9 cellular contexts compared by ENCODE assay signal in the genomic region with DNA sequence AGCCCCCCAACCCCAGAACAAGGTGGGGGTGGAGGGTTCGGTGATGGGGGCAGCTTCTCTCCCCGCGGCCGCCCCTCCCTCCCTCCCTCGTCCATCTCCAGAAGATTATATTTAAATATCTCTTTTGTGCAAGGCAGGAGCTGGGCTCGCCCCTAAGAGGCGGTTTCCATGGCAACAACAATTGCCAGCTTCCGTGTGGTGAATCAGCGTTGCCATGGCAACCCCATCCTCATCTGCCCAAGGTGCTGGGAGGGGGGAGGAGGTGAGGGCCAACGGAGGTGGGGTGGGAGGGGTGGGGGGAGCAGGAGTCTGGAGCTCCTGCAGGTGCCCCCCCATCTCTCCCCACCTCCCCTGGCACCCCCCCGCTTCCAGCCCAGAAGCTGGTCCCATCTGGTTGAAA. TPM values are rescaled to one million over a fixed set of nuclear protein-coding genes. Genes with fewer than 3 reads are reported as not detected.
DNase-seq lines count a peak whose midpoint lies in the region; ATAC-seq, FAIRE-seq and TF ChIP-seq lines count a peak whose summit lies in the region.
"Had no signal": no experiment of that assay in that cellular context is flagged by ENCODE, and none has a peak within 500 bp of the region (broad histone marks: within the 10 kb centered on the region; RNA-seq: fewer than 3 reads in every experiment).

No MANE protein-coding gene starts in this region.

- peaks cover 5% of the 10 kb centered on the region for H3K9me3 Mint-ChIP-seq in stimulated activated memory B cell treated with anti-CD40 and anti-IgM and Interleukin-4, amounts not matched to agents 10 μg/mL and 1 μg/mL and 100 μg/mL, for 72 hours

- no peak for TF ChIP-seq RAD21 in HepG2 (CRISPR knock-in tag; IDR thresholded peaks at IDR 0.05)

- TF ChIP-seq POLR2A in HepG2 (IDR thresholded peaks at IDR 0.05; ENCODE audit: insufficient read depth in 1 of 2, low read depth in 2 of 2, low read length in 2 of 2) (no peak), right lobe of liver (IDR thresholded peaks at IDR 0.05) (no peak), sigmoid colon (IDR thresholded peaks at IDR 0.05) (no peak)

- H3K9ac ChIP-seq in HepG2 (ENCODE audit: insufficient read depth, low read depth, low read length): no peak overlapping the region

- H3K27me3 ChIP-seq in HepG2 (ENCODE audit: control insufficient read depth in 1 of 2, insufficient read depth in 2 of 2, low read length in 2 of 2) (peaks cover 5 to 39% of the 10 kb centered on the region in 2 experiments; a peak in 4 of 5 replicates), right lobe of liver (peaks cover 0 to 8% of the 10 kb centered on the region in 2 donors), SJCRH30 (peaks cover 5% of the 10 kb centered on the region; the same call in 1 of the 2 replicates), sigmoid colon (peaks cover 22 to 86% (median 69%) of the 10 kb centered on the region in 3 donors)

- CTCF ChIA-PET in HepG2 (lab: Yijun Ruan, JAX; ENCODE audit: low intra/inter-chr PET ratio, low total read pairs): no interaction called here

- H3K4me1 ChIP-seq in HepG2 (ENCODE audit: insufficient read depth, low read length) (peaks cover 9% of the 10 kb centered on the region), right lobe of liver (no peaks in the 10 kb centered on the region), SJCRH30 (no peaks in the 10 kb centered on the region), sigmoid colon (peaks cover 0 to 10% (median 7%) of the 10 kb centered on the region in 4 donors)

- H2AFZ ChIP-seq in HepG2 (ENCODE audit: low read length): no peak overlapping the region

- no peak overlapping the region for H3K27ac Mint-ChIP-seq in stimulated activated memory B cell treated with anti-CD40 and anti-IgM and Interleukin-4, amounts not matched to agents 10 μg/mL and 1 μg/mL and 100 μg/mL, for 72 hours

- intact Hi-C loops in HepG2 (cut with micrococcal nuclease; ENCODE audit: unreplicated experiment): no loop called here
- intact Hi-C loops in right lobe of liver (cut with DNase I): no loop called here
- intact Hi-C loops in sigmoid colon (cut with DNase I): no loop called here

- H3K4me3 ChIP-seq in HepG2 (replicated peaks in 1 of 3; ENCODE audit: insufficient read depth in 1 of 3, low read depth in 2 of 3, low read length in 3 of 3) (no peak overlapping the region), right lobe of liver (no peak overlapping the region), SJCRH30 (no peak overlapping the region), sigmoid colon (no peak overlapping the region)
- H3K4me3 ChIP-seq: SJSA1 had no signal

- peak; percentile 43 for DNase-seq in HepG2 (ENCODE audit: low spot score)
- no peak for DNase-seq in right lobe of liver
- peak; percentile 47 to 58 for DNase-seq in SJCRH30
- peak; percentile 94 for DNase-seq in cerebellar cortex (ENCODE audit: low spot score)
- DNase-seq in stimulated activated CD4-positive, alpha-beta T cell treated with anti-CD3 and anti-CD28 coated beads, Interleukin-2, amount 100 ng/mL, for 4 hours (ENCODE audit: low read depth): peak; percentile 61
- no peak for DNase-seq in NOMO-1 treated with DMSO at 0.1 percent for 48 hours (lab: John Stamatoyannopoulos, UW; ENCODE audit: unreplicated experiment)
- DNase-seq in sigmoid colon: no peak

- no peaks in the 10 kb centered on the region for H3K79me2 ChIP-seq in HepG2 (ENCODE audit: insufficient read depth, low read length)

- 7% methylated on average over 5 of the region's 11 CpGs for WGBS in HepG2 (ENCODE audit: low lambda C conversion rate)
- 0% methylated on average over 8 of the region's 11 CpGs for WGBS in right lobe of liver (ENCODE audit: insufficient coverage, low coverage, low lambda C conversion rate, missing lambda C conversion rate)
- whole genome bisulfite sequencing in sigmoid colon, 2 donors: 15 to 22% methylated on average over 11 of the region's 11 CpGs

- no TSS peak for BruUV-seq in HepG2 (replicated peaks; lab: Mats Ljungman, UMichigan)

- no peak overlapping the region for H3K4me2 ChIP-seq in HepG2 (ENCODE audit: low read depth, low read length)

- no peak for TF ChIP-seq CTCF in HepG2 (CRISPR knock-in tag; IDR thresholded peaks at IDR 0.05)
- no peak for TF ChIP-seq CTCF in right lobe of liver (IDR thresholded peaks at IDR 0.05)
- no peak for TF ChIP-seq CTCF in sigmoid colon (IDR thresholded peaks at IDR 0.05)

- H4K20me1 ChIP-seq in HepG2 (ENCODE audit: insufficient read depth, low read length): no peaks in the 10 kb centered on the region

- H3K36me3 Mint-ChIP-seq in stimulated activated memory B cell treated with anti-CD40 and anti-IgM and Interleukin-4, amounts not matched to agents 10 μg/mL and 1 μg/mL and 100 μg/mL, for 72 hours: no peaks in the 10 kb centered on the region

- POLR2A ChIA-PET in HepG2 (lab: Yijun Ruan, JAX): no interaction called here

- H3K27ac ChIP-seq in HepG2 (ENCODE audit: extremely low read length, insufficient read depth, low read length) (no peak overlapping the region), right lobe of liver (no peak overlapping the region), SJCRH30 (no peak overlapping the region), sigmoid colon (no peak overlapping the region)
- H3K27ac ChIP-seq: SJSA1 had no signal

- H3K27me3 Mint-ChIP-seq in stimulated activated memory B cell treated with anti-CD40 and anti-IgM and Interleukin-4, amounts not matched to agents 10 μg/mL and 1 μg/mL and 100 μg/mL, for 72 hours: peaks cover 95% of the 10 kb centered on the region

- in situ Hi-C loops in HepG2 (cut with HindIII; ENCODE audit: extremely low pct_ligation_motif_present, low pct_unique_long_range_greater_than_20kb): no loop called here

- TF ChIP-seq EP300 in HepG2 (IDR thresholded peaks at IDR 0.05; ENCODE audit: low read depth in 2 of 2, low read length in 2 of 2) (no peak), HepG2 (CRISPR knock-in tag; IDR thresholded peaks at IDR 0.05; ENCODE audit: borderline replicate concordance) (no peak), sigmoid colon (IDR thresholded peaks at IDR 0.05) (no peak)

- ATAC-seq in HepG2 (no peak), right lobe of liver (no peak)
- no peak for ATAC-seq in stimulated activated memory B cell treated with anti-CD40 and anti-IgM and Interleukin-4, amounts not matched to agents 10 μg/mL and 1 μg/mL and 100 μg/mL, for 72 hours

- H3K4me3 Mint-ChIP-seq in stimulated activated memory B cell treated with anti-CD40 and anti-IgM and Interleukin-4, amounts not matched to agents 10 μg/mL and 1 μg/mL and 100 μg/mL, for 72 hours: no peak overlapping the region

- H3K4me1 Mint-ChIP-seq in stimulated activated memory B cell treated with anti-CD40 and anti-IgM and Interleukin-4, amounts not matched to agents 10 μg/mL and 1 μg/mL and 100 μg/mL, for 72 hours: peaks cover 11% of the 10 kb centered on the region

- FAIRE-seq in HepG2 (lab: Jason Lieb, UNC): no peak

- no peaks in the 10 kb centered on the region for H3K9me3 ChIP-seq in HepG2 (ENCODE audit: low read length)
- no peaks in the 10 kb centered on the region for H3K9me3 ChIP-seq in right lobe of liver
- H3K9me3 ChIP-seq in SJCRH30 (replicated peaks): no peaks in the 10 kb centered on the region
- peaks cover 0 to 6% (median 5%) of the 10 kb centered on the region in 4 donors for H3K9me3 ChIP-seq in sigmoid colon
- H3K9me3 ChIP-seq: SJSA1 had no signal

- H3K36me3 ChIP-seq in HepG2 (replicated peaks in 1 of 2; ENCODE audit: control insufficient read depth in 1 of 2, insufficient read depth in 2 of 2, low read length in 2 of 2) (no peaks in the 10 kb centered on the region), right lobe of liver (no peaks in the 10 kb centered on the region), SJCRH30 (no peaks in the 10 kb centered on the region), sigmoid colon (no peaks in the 10 kb centered on the region)
- H3K36me3 ChIP-seq: SJSA1 had no signal

TF ChIP-seq in HepG2, 621 proteins besides CTCF, POLR2A, EP300 and RAD21 (continues in another document):
- 0 out of 2 replicates have a peak, but pooled peaks have one; percentile 16 for TF ChIP-seq FOSL2 (CRISPR knock-in tag; IDR thresholded peaks at IDR 0.05)

RNA-seq across cellular contexts. Expression of a gene that starts 46.4 kb away (rescaled TPM):
- 0.14 and 0.31 TPM in 2 replicates for total RNA-seq in HepG2 (2016; rRNA removed; fragmentation: Illumina TruSeq; extraction: Trizol)
- 0.35 TPM in 1 of 2 replicates, not detected in the other for total RNA-seq in HepG2 (2016; cell fraction: cytosol; rRNA removed; fragmentation: Illumina TruSeq; extraction: Trizol; ENCODE audit: low read depth)
- total RNA-seq in HepG2 (2016; cell fraction: insoluble cytoplasmic fraction; rRNA removed; fragmentation: Illumina TruSeq; extraction: Trizol): 0.16 and 0.30 TPM in 2 replicates
- 0.12 and 0.28 TPM in 2 replicates for total RNA-seq in HepG2 (2016; cell fraction: membrane; rRNA removed; fragmentation: Illumina TruSeq; extraction: Trizol)
- 0.66 and 0.68 TPM in 2 replicates for total RNA-seq in HepG2 (2016; cell fraction: nucleus; rRNA removed; fragmentation: Illumina TruSeq; extraction: Trizol)
- 0.84 and 0.91 TPM in 2 replicates for polyA plus RNA-seq in HepG2 (2011; rRNA removed)
- 0.23 and 0.43 TPM in 2 replicates for polyA plus RNA-seq in HepG2 (2011; cell fraction: cytosol; rRNA removed)
- polyA plus RNA-seq in HepG2 (2011; cell fraction: nucleus; rRNA removed): 3.4 and 3.5 TPM in 2 replicates
- polyA plus RNA-seq in HepG2 (2012): 2.1 and 2.4 TPM in 2 replicates
- 0.07 and 0.20 TPM in 2 replicates for polyA plus RNA-seq in HepG2 (2016; cell fraction: cytosol; fragmentation: Illumina TruSeq; extraction: Trizol; ENCODE audit: low read depth)
- polyA plus RNA-seq in HepG2 (2016; cell fraction: insoluble cytoplasmic fraction; fragmentation: Illumina TruSeq; extraction: Trizol; ENCODE audit: low read depth): 0.19 and 0.47 TPM in 2 replicates
- polyA plus RNA-seq in HepG2 (2016; cell fraction: membrane; fragmentation: Illumina TruSeq; extraction: Trizol; ENCODE audit: low read depth): 0.15 and 0.30 TPM in 2 replicates
- polyA plus RNA-seq in HepG2 (2016; cell fraction: nucleus; fragmentation: Illumina TruSeq; extraction: Trizol; ENCODE audit: insufficient read depth, low read depth): 1.6 and 1.9 TPM in 2 replicates
- polyA minus RNA-seq in HepG2 (2011; rRNA and poly(A)+ RNA removed; ENCODE audit: low replicate concordance): 0.44 and 0.56 TPM in 2 replicates
- polyA minus RNA-seq in HepG2 (2011; cell fraction: cytosol; rRNA and poly(A)+ RNA removed): 0.40 TPM in 1 of 2 replicates, not detected in the other
- 0.75 and 0.77 TPM in 2 replicates for polyA minus RNA-seq in HepG2 (2011; cell fraction: nucleus; rRNA and poly(A)+ RNA removed)
- 1 to 10 TPM in 1 of 6 experiments, under 1 TPM in 5; 0.07 to 1.6 (median 0.34) TPM for total RNA-seq in right lobe of liver
- not detected in 2 replicates for total RNA-seq in SJCRH30 (2014; rRNA removed; shearing (Covaris generic))
- 1 to 10 TPM in 2 of 4 donors, under 1 TPM in 2; 0.33 to 1.1 (median 0.72) TPM for total RNA-seq in sigmoid colon
- under 1 TPM in 2 of 3 donors, not detected in 1; under 0.01 to 0.38 TPM for polyA plus RNA-seq in sigmoid colon
- total RNA-seq: SJSA1 had no signal

Comparison
In these comparisons a context has a peak if more than half of its experiments do, and no peak if none do; other contexts are left out.
1. DNase-seq: peak in HepG2 (single experiment), SJCRH30 (2 of 2), cerebellar cortex (single experiment) and stimulated activated CD4-positive, alpha-beta T cell treated with anti-CD3 and anti-CD28 coated beads, Interleukin-2, amount 100 ng/mL, for 4 hours (single experiment); none in right lobe of liver (0 of 3), NOMO-1 treated with DMSO at 0.1 percent for 48 hours (single experiment) and sigmoid colon (single experiment).